In the genomic region with DNA sequence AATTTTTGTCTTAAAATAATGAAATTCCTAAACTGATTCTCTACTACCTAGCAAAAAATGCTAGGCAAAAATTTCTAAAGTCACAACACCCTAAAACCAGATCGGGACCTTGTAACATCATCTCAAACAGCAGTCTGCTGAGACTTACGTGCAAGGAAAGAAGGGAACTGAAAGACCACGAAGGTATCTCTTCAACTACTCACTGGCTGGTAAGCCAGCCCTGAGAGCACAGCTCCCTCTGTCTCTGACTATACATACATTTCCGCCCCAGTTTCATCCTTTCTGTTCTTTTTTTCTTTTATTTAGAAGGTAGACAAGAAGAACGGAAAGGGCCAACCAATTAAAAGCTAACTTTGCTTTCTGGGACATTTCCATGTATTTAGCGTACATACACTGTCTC, we compare ENCODE assay signal across 25 cellular contexts.
"Had no signal": no experiment of that assay in that cellular context is flagged by ENCODE, and none has a peak within 500 bp of the region (broad histone marks: within the 10 kb centered on the region; RNA-seq: fewer than 3 reads in every experiment).

No MANE protein-coding gene starts in this region.

- H3K27ac ChIP-seq: colonic mucosa, epithelial cell of prostate, esophagus squamous epithelium, gastrocnemius medialis, heart right ventricle, left lung, lower lobe of right lung had no signal

- H3K4me1 ChIP-seq: colonic mucosa, esophagus squamous epithelium, gastrocnemius medialis, heart right ventricle, left lung, lower lobe of right lung had no signal

- H3K27ac Mint-ChIP-seq: dendritic cell treated with granulocyte-macrophage colony-stimulating factor and Interleukin-4, amounts not matched to agents 40 ng/mL and 50 ng/mL, for 4 days; effector memory CD8-positive, alpha-beta T cell; endodermal cell; mesothelial cell of epicardium; naive B cell had no signal

- ATAC-seq: effector memory CD8-positive, alpha-beta T cell; esophagus mucosa; gastrocnemius medialis; heart right ventricle; left cardiac atrium; left lung; left ventricle myocardium superior; lower lobe of right lung; mucosa of descending colon had no signal

- H3K4me3 ChIP-seq: colonic mucosa, esophagus squamous epithelium, gastrocnemius medialis, heart right ventricle, left lung, lower lobe of right lung, mucosa of descending colon had no signal

- H3K27me3 ChIP-seq: colonic mucosa, esophagus squamous epithelium, gastrocnemius medialis, heart right ventricle, left lung had no signal

- H3K27me3 Mint-ChIP-seq: dendritic cell treated with granulocyte-macrophage colony-stimulating factor and Interleukin-4, amounts not matched to agents 40 ng/mL and 50 ng/mL, for 4 days; effector memory CD8-positive, alpha-beta T cell; naive B cell had no signal

- DNase-seq: colonic mucosa; cortex of kidney; effector CD8-positive, alpha-beta T cell; effector memory CD8-positive, alpha-beta T cell; endodermal cell; erythroblast; esophagus squamous epithelium; foreskin fibroblast; foreskin melanocyte; gastrocnemius medialis; glutamatergic neuron; head of caudate nucleus; heart right ventricle; hippocampal formation; left cardiac atrium; left lung; left ventricle myocardium superior; lower lobe of right lung; mesenchymal stem cell; mucosa of descending colon; naive B cell had no signal

- H3K9me3 ChIP-seq: colonic mucosa, gastrocnemius medialis, lower lobe of right lung had no signal

- H3K4me1 Mint-ChIP-seq: endodermal cell, mesothelial cell of epicardium had no signal

- H3K36me3 ChIP-seq: colonic mucosa, esophagus squamous epithelium, gastrocnemius medialis, heart right ventricle, left lung, lower lobe of right lung had no signal

- H3K4me3 Mint-ChIP-seq: dendritic cell treated with granulocyte-macrophage colony-stimulating factor and Interleukin-4, amounts not matched to agents 40 ng/mL and 50 ng/mL, for 4 days; effector memory CD8-positive, alpha-beta T cell; endodermal cell; mesothelial cell of epicardium; naive B cell had no signal
